In the genomic region with DNA sequence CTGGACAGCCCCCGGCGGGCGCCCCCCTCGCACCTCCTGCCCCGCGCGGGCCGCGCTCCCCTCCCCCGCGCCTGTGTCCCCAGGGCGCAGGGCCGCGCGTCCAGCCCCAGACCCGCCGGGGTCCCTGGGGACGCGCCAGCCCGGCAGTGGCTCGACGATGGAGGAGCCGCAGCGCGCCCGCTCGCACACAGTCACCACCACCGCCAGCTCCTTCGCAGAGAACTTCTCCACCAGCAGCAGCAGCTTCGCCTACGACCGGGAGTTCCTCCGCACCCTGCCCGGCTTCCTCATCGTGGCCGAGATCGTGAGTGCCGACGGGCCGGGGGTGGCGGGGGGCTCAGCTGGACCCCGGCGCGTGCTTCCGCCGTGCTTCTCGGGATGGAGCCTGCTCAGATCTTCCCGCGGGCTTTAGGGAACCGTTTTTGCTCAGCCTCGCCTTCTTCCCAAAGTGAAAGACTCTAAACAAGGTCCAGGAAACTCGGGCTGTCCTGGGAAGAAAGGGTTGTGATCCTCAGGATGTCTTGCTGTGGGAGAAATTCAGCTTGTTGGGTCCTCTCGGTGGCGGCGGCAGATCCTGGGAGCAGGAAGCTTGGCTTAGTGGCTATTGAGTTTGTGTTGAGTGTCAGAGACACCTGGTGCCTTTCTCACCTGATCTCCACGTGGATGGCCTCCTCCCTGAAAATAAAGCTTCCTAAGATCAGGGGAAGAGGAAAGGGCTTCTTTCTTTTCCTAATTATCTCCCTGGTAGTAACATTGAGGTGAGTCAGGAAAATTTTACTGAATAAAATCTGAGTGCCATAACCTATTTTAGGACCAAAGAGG, we compare ENCODE assay signal across 8 cellular contexts. TPM values are rescaled to one million over a fixed set of nuclear protein-coding genes. Genes with fewer than 3 reads are reported as not detected.
A peak's percentile ranks its signal among the peaks of the same experiment; 100 is the strongest.
DNase-seq lines count a peak whose midpoint lies in the region; ATAC-seq and TF ChIP-seq lines count a peak whose summit lies in the region.

No MANE protein-coding gene starts in this region.

- peak overlapping the region; percentile 84 for H3K27ac Mint-ChIP-seq in endothelial cell (ENCODE audit: unreplicated experiment)

- peak; percentile 51 for ATAC-seq in GM19455 (IDR thresholded peaks at IDR 0.05; ENCODE audit: unreplicated experiment)

- DNase-seq in BE2C (peak; percentile 47), NAMALWA (ENCODE audit: low spot score) (peak; percentile 63), endothelial cell (ENCODE audit: low spot score) (peak; percentile 51), mucosa of gallbladder (ENCODE audit: low spot score) (peak; percentile 13), NCI-H774 (lab: John Stamatoyannopoulos, UW) (no peak)
- DNase-seq in activated CD4-positive, alpha-beta T cell treated with anti-CD3 and anti-CD28 coated beads, Interleukin-2, amount 50 U/mL, for 1 hour, result peak; percentile 37

- H3K4me3 Mint-ChIP-seq in endothelial cell (ENCODE audit: unreplicated experiment), result peak overlapping the region; percentile 94

- no peaks in the 10 kb centered on the region for H3K36me3 ChIP-seq in BE2C
- H3K36me3 ChIP-seq in subcutaneous abdominal adipose tissue (ENCODE audit: control insufficient read depth in 5 of 5, insufficient read depth in 5 of 5, low read length in 5 of 5), result peaks cover 0 to 2% (median 0%) of the 10 kb centered on the region in 5 donors

- H3K4me1 ChIP-seq in BE2C, result no peaks in the 10 kb centered on the region
- peaks cover 0 to 24% (median 21%) of the 10 kb centered on the region in 5 donors for H3K4me1 ChIP-seq in subcutaneous abdominal adipose tissue (ENCODE audit: control insufficient read depth in 5 of 5, insufficient read depth in 5 of 5, low read length in 5 of 5)

- TF ChIP-seq CTCF in BE2C (IDR thresholded peaks at IDR 0.05; ENCODE audit: low read depth, low read length) (no peak), endothelial cell (IDR thresholded peaks at IDR 0.05; ENCODE audit: unreplicated experiment) (no peak)

- peaks cover 57% of the 10 kb centered on the region for H3K4me1 Mint-ChIP-seq in endothelial cell (ENCODE audit: unreplicated experiment)

- H3K36me3 Mint-ChIP-seq in endothelial cell (ENCODE audit: low read depth, unreplicated experiment), result peaks cover 24% of the 10 kb centered on the region

- peak overlapping the region; percentile 70 for H3K27ac ChIP-seq in subcutaneous abdominal adipose tissue (ENCODE audit: low read depth, low read length)

- peaks cover 9% of the 10 kb centered on the region for H3K27me3 Mint-ChIP-seq in endothelial cell (ENCODE audit: unreplicated experiment)

- H3K9me3 Mint-ChIP-seq in endothelial cell (ENCODE audit: unreplicated experiment), result peaks cover 4% of the 10 kb centered on the region

- H3K9me3 ChIP-seq in BE2C (no peaks in the 10 kb centered on the region), subcutaneous abdominal adipose tissue (ENCODE audit: control insufficient read depth in 5 of 5, low read length in 5 of 5) (peaks cover 0 to 7% (median 6%) of the 10 kb centered on the region in 5 donors)

- peak overlapping the region; percentile 11 to 69 (median 42) for H3K9ac ChIP-seq in subcutaneous abdominal adipose tissue (ENCODE audit: low read length in 5 of 5)

- H3K27me3 ChIP-seq in BE2C (peaks cover 22% of the 10 kb centered on the region), subcutaneous abdominal adipose tissue (ENCODE audit: control insufficient read depth in 5 of 5, insufficient read depth in 4 of 5, low read length in 5 of 5) (no peaks in the 10 kb centered on the region)

- peak overlapping the region; percentile 51 for H3K4me3 ChIP-seq in BE2C (ENCODE audit: low read depth, low read length)
- peak overlapping the region; percentile 74 to 85 (median 78) for H3K4me3 ChIP-seq in subcutaneous abdominal adipose tissue (ENCODE audit: low read depth in 1 of 5, low read length in 5 of 5)

RNA-seq across cellular contexts. Expression of a gene that starts 0.5 kb away (rescaled TPM):
- polyA plus RNA-seq in BE2C (2012; ENCODE audit: insufficient read depth, insufficient read length, low read depth), result not detected
- total RNA-seq in endothelial cell (ENCODE audit: unreplicated experiment) (16.2 TPM), mucosa of gallbladder (6.0 TPM)
